In genomic region chr2:96532641-96533291, GRCh38 we compare ENCODE assay signal across 9 cellular contexts. TPM values are rescaled to one million over a fixed set of nuclear protein-coding genes. Genes with fewer than 3 reads are reported as not detected.
DNase-seq lines count a peak whose midpoint lies in the region; TF ChIP-seq lines count a peak whose summit lies in the region.
"Had no signal": no experiment of that assay in that cellular context is flagged by ENCODE, and none has a peak within 500 bp of the region (broad histone marks: within the 10 kb centered on the region; RNA-seq: fewer than 3 reads in every experiment).

No MANE protein-coding gene starts in this region.

- H3K27me3 ChIP-seq in breast epithelium (no peaks in the 10 kb centered on the region), muscle layer of duodenum (ENCODE audit: low read depth, low read length) (no peaks in the 10 kb centered on the region)

- TF ChIP-seq CTCF in breast epithelium (IDR thresholded peaks at IDR 0.05) (no peak), type B pancreatic cell (conservative IDR thresholded peaks at IDR 0.05) (no peak)

- peaks cover 68% of the 10 kb centered on the region for H3K4me1 Mint-ChIP-seq in activated naive CD4-positive, alpha-beta T cell treated with anti-CD3 and anti-CD28 coated beads, Interleukin-2, amount 10 ng/mL, durations not matched to agents 7 days and 5 days
- peaks cover 13% of the 10 kb centered on the region for H3K4me1 Mint-ChIP-seq in type B pancreatic cell (ENCODE audit: unreplicated experiment)

- CTCF ChIA-PET in activated naive CD4-positive, alpha-beta T cell treated with anti-CD3 and anti-CD28 coated beads, Interleukin-2, amount 10 ng/mL, durations not matched to agents 7 days and 5 days (lab: Charles Lee): interaction anchor here (0.9 kb wide), 1 partner anchor 125 kb away, joined by 3 read pairs; no protein-coding TSS in a partner anchor

- peaks cover 37% of the 10 kb centered on the region for H3K27me3 Mint-ChIP-seq in activated naive CD4-positive, alpha-beta T cell treated with anti-CD3 and anti-CD28 coated beads, Interleukin-2, amount 10 ng/mL, durations not matched to agents 7 days and 5 days
- peaks cover 25% of the 10 kb centered on the region for H3K27me3 Mint-ChIP-seq in type B pancreatic cell

- peak overlapping the region; percentile 31 for H3K27ac Mint-ChIP-seq in activated naive CD4-positive, alpha-beta T cell treated with anti-CD3 and anti-CD28 coated beads, Interleukin-2, amount 10 ng/mL, durations not matched to agents 7 days and 5 days
- peak overlapping the region; percentile 86 for H3K27ac Mint-ChIP-seq in type B pancreatic cell

- H3K27ac ChIP-seq in breast epithelium (peak overlapping the region; percentile 95 to 98), muscle layer of duodenum (ENCODE audit: low read length) (peak overlapping the region; percentile 86)

- H3K36me3 Mint-ChIP-seq in activated naive CD4-positive, alpha-beta T cell treated with anti-CD3 and anti-CD28 coated beads, Interleukin-2, amount 10 ng/mL, durations not matched to agents 7 days and 5 days: peaks cover 4% of the 10 kb centered on the region
- H3K36me3 Mint-ChIP-seq in type B pancreatic cell: no peaks in the 10 kb centered on the region

- H3K4me3 ChIP-seq in breast epithelium (peak overlapping the region in 1 of 3 donors; percentile 29), muscle layer of duodenum (ENCODE audit: low read depth in 1 of 2, low read length in 2 of 2) (peak overlapping the region in 1 of 2 donors; percentile 10)

- H3K9me3 ChIP-seq in breast epithelium: no peaks in the 10 kb centered on the region
- no peaks in the 10 kb centered on the region for H3K9me3 ChIP-seq in muscle layer of duodenum (ENCODE audit: control insufficient read depth in 1 of 2, low read length in 2 of 2)
- H3K9me3 ChIP-seq: BE2C had no signal

- DNase-seq in activated naive CD4-positive, alpha-beta T cell treated with anti-CD3 and anti-CD28 coated beads, Interleukin-2, amount 10 ng/mL, durations not matched to agents 7 days and 5 days: no peak
- no peak for DNase-seq in activated naive CD4-positive, alpha-beta T cell (lab: John Stamatoyannopoulos, UW)
- DNase-seq in breast epithelium (ENCODE audit: low spot score in 2 of 2) (no peak), type B pancreatic cell (ENCODE audit: extremely low spot score, unreplicated experiment) (peak; percentile 49), NCI-H2171 treated with DMSO at 0.1 percent for 48 hours (lab: John Stamatoyannopoulos, UW) (no peak), Ammon's horn (ENCODE audit: low spot score) (no peak), NCI-H510A treated with DMSO at 0.1 percent for 48 hours (lab: John Stamatoyannopoulos, UW) (no peak)
- DNase-seq: BE2C had no signal

- no peaks in the 10 kb centered on the region for H3K9me3 Mint-ChIP-seq in activated naive CD4-positive, alpha-beta T cell treated with anti-CD3 and anti-CD28 coated beads, Interleukin-2, amount 10 ng/mL, durations not matched to agents 7 days and 5 days
- H3K9me3 Mint-ChIP-seq in type B pancreatic cell: no peaks in the 10 kb centered on the region

- H3K36me3 ChIP-seq in breast epithelium (no peaks in the 10 kb centered on the region), muscle layer of duodenum (ENCODE audit: control insufficient read depth in 1 of 2, insufficient read depth in 2 of 2, low read length in 2 of 2) (no peaks in the 10 kb centered on the region)
- H3K36me3 ChIP-seq: BE2C had no signal

- peaks cover 35 to 47% of the 10 kb centered on the region in 2 donors for H3K4me1 ChIP-seq in breast epithelium
- H3K4me1 ChIP-seq in muscle layer of duodenum (ENCODE audit: control insufficient read depth in 1 of 2, insufficient read depth in 2 of 2, low read length in 2 of 2): peaks cover 28 to 34% of the 10 kb centered on the region in 2 donors
- H3K4me1 ChIP-seq: BE2C had no signal

- H3K4me3 Mint-ChIP-seq in activated naive CD4-positive, alpha-beta T cell treated with anti-CD3 and anti-CD28 coated beads, Interleukin-2, amount 10 ng/mL, durations not matched to agents 7 days and 5 days: no peak overlapping the region
- H3K4me3 Mint-ChIP-seq in type B pancreatic cell: peak overlapping the region; percentile 83

- intact Hi-C loops in breast epithelium (cut with DNase I; ENCODE audit: low total_unique reads): no loop called here

- TF ChIP-seq POLR2A in breast epithelium (IDR thresholded peaks at IDR 0.05): no peak

RNA-seq across cellular contexts. Expression of gene ARID5A, which starts 3.8 kb away (rescaled TPM):
- total RNA-seq in breast epithelium: 100 to 1,000 TPM in 1 of 3 donors, 10 to 100 TPM in 2; 18.9 to 132 (median 56.4) TPM
- total RNA-seq in type B pancreatic cell (ENCODE audit: low replicate concordance): 5.1 and 11.9 TPM in 2 replicates

RNA-seq across cellular contexts. Expression of gene NEURL3, which starts 27.6 kb away (rescaled TPM):
- total RNA-seq in breast epithelium (1 to 10 TPM in 2 of 3 donors, not detected in 1; 4.3 to 6.1 TPM), type B pancreatic cell (ENCODE audit: low replicate concordance) (1.1 and 2.5 TPM in 2 replicates)
